In genomic region chr1:192579319-192579738, GRCh38 we compare ENCODE assay signal across 9 cellular contexts. TPM values are rescaled to one million over a fixed set of nuclear protein-coding genes. Genes with fewer than 3 reads are reported as not detected.
A peak's percentile ranks its signal among the peaks of the same experiment; 100 is the strongest.
DNase-seq lines count a peak whose midpoint lies in the region; ATAC-seq and TF ChIP-seq lines count a peak whose summit lies in the region.
"Had no signal": no experiment of that assay in that cellular context is flagged by ENCODE, and none has a peak within 500 bp of the region (broad histone marks: within the 10 kb centered on the region; RNA-seq: fewer than 3 reads in every experiment).

No MANE protein-coding gene starts in this region.

- H3K9ac ChIP-seq in DND-41 (ENCODE audit: low read depth, low read length) = peak overlapping the region; percentile 71
- peak overlapping the region; percentile 74 for H3K9ac ChIP-seq in mesenchymal stem cell (ENCODE audit: low read length)
- H3K9ac ChIP-seq: parathyroid adenoma had no signal

- H2AK5ac ChIP-seq in mesenchymal stem cell (ENCODE audit: low read length, severe bottlenecking) = no peak overlapping the region

- H4K20me1 ChIP-seq in DND-41 (ENCODE audit: insufficient read depth, low read length) = peaks cover 4% of the 10 kb centered on the region; the same call in 1 of the 2 replicates

- H3K4me3 Mint-ChIP-seq in activated T-helper 1 cell treated with anti-CD3 and anti-CD28 coated beads, Interleukin-12 subunit alpha, Interleukin-12 subunit beta, Interleukin-2, Interleukin-4 antibody, amounts not matched to agents 30 ng/mL and 10 ng/mL and 1 ng/mL, durations not matched to agents 14 hours and 24 hours and 36 hours = peak overlapping the region; percentile 89

- no peak overlapping the region for H3K23ac ChIP-seq in mesenchymal stem cell (ENCODE audit: low read length in 2 of 2)

- H3K27ac Mint-ChIP-seq in activated T-helper 1 cell treated with anti-CD3 and anti-CD28 coated beads, Interleukin-12 subunit alpha, Interleukin-12 subunit beta, Interleukin-2, Interleukin-4 antibody, amounts not matched to agents 30 ng/mL and 10 ng/mL and 1 ng/mL, durations not matched to agents 14 hours and 24 hours and 36 hours = no peak overlapping the region

- intact Hi-C loops in activated T-helper 1 cell treated with anti-CD3 and anti-CD28 coated beads, Interleukin-12 subunit alpha, Interleukin-12 subunit beta, Interleukin-2, Interleukin-4 antibody, amounts not matched to agents 30 ng/mL and 10 ng/mL and 1 ng/mL, durations not matched to agents 14 hours and 24 hours and 36 hours (cut with micrococcal nuclease) = loop anchor here (2.0 kb wide), 1 partner anchor 21 kb away; no protein-coding TSS in a partner anchor

- H3K27ac ChIP-seq in DND-41 (ENCODE audit: low read length) (peak overlapping the region; percentile 86), mesenchymal stem cell (ENCODE audit: low read length, poor library complexity, severe bottlenecking) (no peak overlapping the region)
- H3K27ac ChIP-seq: parathyroid adenoma had no signal

- H3K4me3 ChIP-seq in DND-41 (ENCODE audit: low read depth in 1 of 2, low read length in 2 of 2) (peak overlapping the region; percentile 50 to 68), mesenchymal stem cell (ENCODE audit: insufficient read depth in 1 of 2, low read depth in 1 of 2, low read length in 2 of 2) (no peak overlapping the region), BE2C (ENCODE audit: low read depth, low read length) (no peak overlapping the region)

- H3K79me2 ChIP-seq in DND-41 (ENCODE audit: insufficient read depth, low read length) = peaks cover 64% of the 10 kb centered on the region
- H3K79me2 ChIP-seq: parathyroid adenoma had no signal

- H3K36me3 Mint-ChIP-seq in activated T-helper 1 cell treated with anti-CD3 and anti-CD28 coated beads, Interleukin-12 subunit alpha, Interleukin-12 subunit beta, Interleukin-2, Interleukin-4 antibody, amounts not matched to agents 30 ng/mL and 10 ng/mL and 1 ng/mL, durations not matched to agents 14 hours and 24 hours and 36 hours (ENCODE audit: low read depth) = peaks cover 32% of the 10 kb centered on the region

- ATAC-seq in DND-41 (ENCODE audit: insufficient read depth, low read depth) (peak; percentile 48), HG02840 (IDR thresholded peaks at IDR 0.05; ENCODE audit: low FRiP score, unreplicated experiment) (no peak)

- no peak overlapping the region for H3K4ac ChIP-seq in mesenchymal stem cell (ENCODE audit: low read depth in 1 of 2, low read length in 2 of 2)

- H3K4me2 ChIP-seq in DND-41 (ENCODE audit: insufficient read depth, low read length) = peak overlapping the region; percentile 68
- H3K4me2 ChIP-seq in mesenchymal stem cell (ENCODE audit: low read length, poor library complexity, severe bottlenecking) = no peak overlapping the region

- H2BK5ac ChIP-seq in mesenchymal stem cell (ENCODE audit: low read depth, low read length, poor library complexity, severe bottlenecking) = no peak overlapping the region

- 5% methylated on average over 3 of the region's 3 CpGs for WGBS in mesenchymal stem cell

- no peak overlapping the region for H2BK120ac ChIP-seq in mesenchymal stem cell (ENCODE audit: low read depth, low read length)

- H3K4me1 ChIP-seq in DND-41 (ENCODE audit: insufficient read depth, low read length) = peaks cover 49% of the 10 kb centered on the region
- no peaks in the 10 kb centered on the region for H3K4me1 ChIP-seq in mesenchymal stem cell (ENCODE audit: control insufficient read depth, insufficient read depth, low read depth, low read length)
- H3K4me1 ChIP-seq in BE2C = peaks cover 7% of the 10 kb centered on the region
- H3K4me1 ChIP-seq: parathyroid adenoma had no signal

- no peaks in the 10 kb centered on the region for H3K9me3 ChIP-seq in DND-41 (ENCODE audit: insufficient read depth, low read length, severe bottlenecking)
- H3K9me3 ChIP-seq in mesenchymal stem cell (ENCODE audit: control insufficient read depth, low read length) = no peaks in the 10 kb centered on the region
- no peaks in the 10 kb centered on the region for H3K9me3 ChIP-seq in BE2C

- H3K36me3 ChIP-seq in DND-41 (ENCODE audit: insufficient read depth, low read length) (peaks cover 55% of the 10 kb centered on the region), mesenchymal stem cell (ENCODE audit: control insufficient read depth in 1 of 2, insufficient read depth in 2 of 2, low read depth in 1 of 2, low read length in 2 of 2) (no peaks in the 10 kb centered on the region), BE2C (no peaks in the 10 kb centered on the region)

- DNase-seq in DND-41 = peak; percentile 48
- DNase-seq in HCEC 1CT = peak; percentile 87
- no peak for DNase-seq in activated T-helper 1 cell treated with anti-CD3 and anti-CD28 coated beads, Interleukin-12 subunit alpha, Interleukin-12 subunit beta, Interleukin-2, Interleukin-4 antibody, amounts not matched to agents 30 ng/mL and 10 ng/mL and 1 ng/mL, durations not matched to agents 14 hours and 24 hours and 36 hours (ENCODE audit: low spot score)
- peak; percentile 80 for DNase-seq in mesenchymal stem cell
- no peak for DNase-seq in BE2C
- no peak for DNase-seq in NCI-H446 (lab: John Stamatoyannopoulos, UW)
- DNase-seq in NCI-H2227 (lab: John Stamatoyannopoulos, UW; ENCODE audit: unreplicated experiment) = no peak

- peak overlapping the region in 1 of 2 experiments; percentile 23 for H3K18ac ChIP-seq in mesenchymal stem cell (ENCODE audit: low read depth in 1 of 2, low read length in 2 of 2)

- H3K27me3 ChIP-seq in DND-41 (ENCODE audit: insufficient read depth, low read length, poor library complexity) = no peaks in the 10 kb centered on the region
- H3K27me3 ChIP-seq in mesenchymal stem cell (ENCODE audit: control insufficient read depth in 1 of 2, insufficient read depth in 1 of 2, low read length in 2 of 2) = no peaks in the 10 kb centered on the region
- no peaks in the 10 kb centered on the region for H3K27me3 ChIP-seq in BE2C

- no peak overlapping the region for H2AFZ ChIP-seq in DND-41 (ENCODE audit: low read depth, low read length)
- H2AFZ ChIP-seq in mesenchymal stem cell (ENCODE audit: low read depth, low read length) = no peak overlapping the region
- H2AFZ ChIP-seq: parathyroid adenoma had no signal

- H2BK15ac ChIP-seq in mesenchymal stem cell (ENCODE audit: low read depth, poor library complexity, severe bottlenecking) = no peak overlapping the region

- no peak overlapping the region for H4K8ac ChIP-seq in mesenchymal stem cell (ENCODE audit: low read length)

- H3K4me1 Mint-ChIP-seq in activated T-helper 1 cell treated with anti-CD3 and anti-CD28 coated beads, Interleukin-12 subunit alpha, Interleukin-12 subunit beta, Interleukin-2, Interleukin-4 antibody, amounts not matched to agents 30 ng/mL and 10 ng/mL and 1 ng/mL, durations not matched to agents 14 hours and 24 hours and 36 hours (ENCODE audit: low read depth) = peaks cover 80% of the 10 kb centered on the region

- no peak for TF ChIP-seq CTCF in DND-41 (IDR thresholded peaks at IDR 0.05; ENCODE audit: borderline replicate concordance, extremely low read depth, low read length, poor library complexity, severe bottlenecking)
- TF ChIP-seq CTCF in BE2C (IDR thresholded peaks at IDR 0.05; ENCODE audit: low read depth, low read length) = no peak

- H2BK12ac ChIP-seq in mesenchymal stem cell (ENCODE audit: low read length in 2 of 2) = no peak overlapping the region

- no peak overlapping the region for H3K14ac ChIP-seq in mesenchymal stem cell (ENCODE audit: low read length in 2 of 2)

- H3K9me3 Mint-ChIP-seq in activated T-helper 1 cell treated with anti-CD3 and anti-CD28 coated beads, Interleukin-12 subunit alpha, Interleukin-12 subunit beta, Interleukin-2, Interleukin-4 antibody, amounts not matched to agents 30 ng/mL and 10 ng/mL and 1 ng/mL, durations not matched to agents 14 hours and 24 hours and 36 hours = no peaks in the 10 kb centered on the region

- no peak overlapping the region for H4K91ac ChIP-seq in mesenchymal stem cell (ENCODE audit: low read length)

- no peaks in the 10 kb centered on the region for H3K79me1 ChIP-seq in mesenchymal stem cell (replicated peaks; ENCODE audit: low read length, poor library complexity, severe bottlenecking)

- H3K27me3 Mint-ChIP-seq in activated T-helper 1 cell treated with anti-CD3 and anti-CD28 coated beads, Interleukin-12 subunit alpha, Interleukin-12 subunit beta, Interleukin-2, Interleukin-4 antibody, amounts not matched to agents 30 ng/mL and 10 ng/mL and 1 ng/mL, durations not matched to agents 14 hours and 24 hours and 36 hours (ENCODE audit: insufficient read depth) = peaks cover 6% of the 10 kb centered on the region

RNA-seq across cellular contexts. Expression of gene RGS1, which starts 3.8 kb away (rescaled TPM):
- 11.8 and 12.0 TPM in 2 replicates for total RNA-seq in activated T-helper 1 cell treated with anti-CD3 and anti-CD28 coated beads, Interleukin-12 subunit alpha, Interleukin-12 subunit beta, Interleukin-2, Interleukin-4 antibody, amounts not matched to agents 30 ng/mL and 10 ng/mL and 1 ng/mL, durations not matched to agents 14 hours and 24 hours and 36 hours
- polyA plus RNA-seq in mesenchymal stem cell (2013, experiment 1 of 2) = 64.0 TPM
- 68.9 TPM for polyA plus RNA-seq in mesenchymal stem cell (2013, experiment 2 of 2)
- polyA plus RNA-seq in BE2C (2012; ENCODE audit: insufficient read depth, insufficient read length, low read depth) = not detected

RNA-seq across cellular contexts. Expression of gene RGS13, which starts 56.6 kb away (rescaled TPM):
- not detected in 2 replicates for total RNA-seq in activated T-helper 1 cell treated with anti-CD3 and anti-CD28 coated beads, Interleukin-12 subunit alpha, Interleukin-12 subunit beta, Interleukin-2, Interleukin-4 antibody, amounts not matched to agents 30 ng/mL and 10 ng/mL and 1 ng/mL, durations not matched to agents 14 hours and 24 hours and 36 hours
- not detected for polyA plus RNA-seq in mesenchymal stem cell (2013, experiment 1 of 2)
- polyA plus RNA-seq in mesenchymal stem cell (2013, experiment 2 of 2) = not detected
- 0.32 TPM for polyA plus RNA-seq in BE2C (2012; ENCODE audit: insufficient read depth, insufficient read length, low read depth)

Comparison
In these comparisons a context has a peak if more than half of its experiments do, and no peak if none do; other contexts are left out.
1. DNase-seq: peak in DND-41 (single experiment), HCEC 1CT (single experiment) and mesenchymal stem cell (single experiment); none in activated T-helper 1 cell treated with anti-CD3 and anti-CD28 coated beads, Interleukin-12 subunit alpha, Interleukin-12 subunit beta, Interleukin-2, Interleukin-4 antibody, amounts not matched to agents 30 ng/mL and 10 ng/mL and 1 ng/mL, durations not matched to agents 14 hours and 24 hours and 36 hours (single experiment), BE2C (single experiment), NCI-H446 (0 of 2) and NCI-H2227 (single experiment).
2. H3K4me3 ChIP-seq: peak in DND-41 (2 of 2); none in mesenchymal stem cell (0 of 2) and BE2C (single experiment).